16 cellular contexts compared by ENCODE assay signal in genomic region chr6:44110966-44111365, GRCh38. TPM values are rescaled to one million over a fixed set of nuclear protein-coding genes. Genes with fewer than 3 reads are reported as not detected.
"Had no signal": no experiment of that assay in that cellular context is flagged by ENCODE, and none has a peak within 500 bp of the region (broad histone marks: within the 10 kb centered on the region; RNA-seq: fewer than 3 reads in every experiment).

No MANE protein-coding gene starts in this region.

- DNase-seq: activated CD4-positive, alpha-beta T cell treated with anti-CD3 and anti-CD28 coated beads for 48 hours; activated CD8-positive, alpha-beta memory T cell treated with anti-CD3 and anti-CD28 coated beads for 24 hours; amygdala; brain microvascular endothelial cell; dorsolateral prefrontal cortex; foreskin keratinocyte; naive thymus-derived CD8-positive, alpha-beta T cell; SK-N-SH; stimulated activated CD4-positive, alpha-beta T cell treated with anti-CD3 and anti-CD28 coated beads, Interleukin-4, amount 100 ng/mL, for 1 hour; stimulated activated CD8-positive, alpha-beta memory T cell treated with anti-CD3 and anti-CD28 coated beads, Interleukin-4, amount 100 ng/mL, for 48 hours; T-helper 1 cell; upper lobe of right lung had no signal

- H3K9me2 ChIP-seq: SK-N-SH had no signal

- H3K9ac ChIP-seq: SK-N-SH had no signal

- H3K4me3 ChIP-seq: dorsolateral prefrontal cortex, lung, upper lobe of right lung had no signal

- H3K9me3 ChIP-seq: SK-N-SH, upper lobe of right lung had no signal

- H3K27me3 ChIP-seq: brain microvascular endothelial cell, dorsolateral prefrontal cortex, foreskin keratinocyte, upper lobe of right lung had no signal

- H3K36me3 Mint-ChIP-seq: activated naive CD4-positive, alpha-beta T cell treated with anti-CD3 and anti-CD28 coated beads, Interleukin-2, amount 50 U/mL, for 72 hours had no signal

- H3K4me1 Mint-ChIP-seq: WTC11 had no signal

- H3K27ac ChIP-seq: brain microvascular endothelial cell, foreskin keratinocyte, upper lobe of right lung had no signal

- H3K27ac Mint-ChIP-seq: WTC11 had no signal

- ATAC-seq: activated naive CD4-positive, alpha-beta T cell treated with anti-CD3 and anti-CD28 coated beads, Interleukin-2, amount 50 U/mL, for 72 hours; foreskin keratinocyte; naive thymus-derived CD8-positive, alpha-beta T cell; WTC11 had no signal

- H3K4me3 Mint-ChIP-seq: naive thymus-derived CD8-positive, alpha-beta T cell; stimulated activated naive CD8-positive, alpha-beta T cell treated with anti-CD3 and anti-CD28 coated beads, Interleukin-15, Interleukin-2, amounts not matched to agents 100 ng/mL and 50 ng/mL, for 24 hours; WTC11 had no signal

- H3K4me2 ChIP-seq: SK-N-SH had no signal

- H3K9me3 Mint-ChIP-seq: activated naive CD4-positive, alpha-beta T cell treated with anti-CD3 and anti-CD28 coated beads, Interleukin-2, amount 50 U/mL, for 72 hours; naive thymus-derived CD8-positive, alpha-beta T cell; stimulated activated naive CD8-positive, alpha-beta T cell treated with anti-CD3 and anti-CD28 coated beads, Interleukin-15, Interleukin-2, amounts not matched to agents 100 ng/mL and 50 ng/mL, for 24 hours; WTC11 had no signal

- H3K27me3 Mint-ChIP-seq: naive thymus-derived CD8-positive, alpha-beta T cell; stimulated activated naive CD8-positive, alpha-beta T cell treated with anti-CD3 and anti-CD28 coated beads, Interleukin-15, Interleukin-2, amounts not matched to agents 100 ng/mL and 50 ng/mL, for 24 hours had no signal

RNA-seq across cellular contexts. Expression of gene CAPN11, which starts 47.7 kb away (rescaled TPM):
- total RNA-seq: foreskin keratinocyte; naive thymus-derived CD8-positive, alpha-beta T cell had no signal
- polyA plus RNA-seq: foreskin keratinocyte; naive thymus-derived CD8-positive, alpha-beta T cell; SK-N-SH had no signal
